In genomic region chrX:103155201-103155600, GRCh38 we compare ENCODE assay signal across 29 cellular contexts. TPM values are rescaled to one million over a fixed set of nuclear protein-coding genes. Genes with fewer than 3 reads are reported as not detected.
DNase-seq lines count a peak whose midpoint lies in the region; ATAC-seq, FAIRE-seq and TF ChIP-seq lines count a peak whose summit lies in the region.
"Had no signal": no experiment of that assay in that cellular context is flagged by ENCODE, and none has a peak within 500 bp of the region (broad histone marks: within the 10 kb centered on the region; RNA-seq: fewer than 3 reads in every experiment).

No MANE protein-coding gene starts in this region.

- no peak overlapping the region for H3K4me3 Mint-ChIP-seq in astrocyte (ENCODE audit: unreplicated experiment)
- H3K4me3 Mint-ChIP-seq in activated T-helper 1 cell treated with anti-CD3 and anti-CD28 coated beads, Interleukin-12 subunit alpha, Interleukin-12 subunit beta, Interleukin-2, Interleukin-4 antibody, amounts not matched to agents 30 ng/mL and 10 ng/mL and 1 ng/mL, durations not matched to agents 14 hours and 24 hours and 36 hours, result no peak overlapping the region
- H3K4me3 Mint-ChIP-seq: activated naive CD8-positive, alpha-beta T cell treated with anti-CD3 and anti-CD28 coated beads for 36 hours; natural killer cell had no signal

- intact Hi-C loops in activated T-helper 1 cell treated with anti-CD3 and anti-CD28 coated beads, Interleukin-12 subunit alpha, Interleukin-12 subunit beta, Interleukin-2, Interleukin-4 antibody, amounts not matched to agents 30 ng/mL and 10 ng/mL and 1 ng/mL, durations not matched to agents 14 hours and 24 hours and 36 hours (cut with micrococcal nuclease), result no loop called here

- H3K27me3 ChIP-seq in astrocyte (ENCODE audit: insufficient read depth, low read length), result no peaks in the 10 kb centered on the region
- H3K27me3 ChIP-seq: esophagus squamous epithelium, SJCRH30 had no signal

- H4K20me1 ChIP-seq in astrocyte (ENCODE audit: insufficient read depth, low read length), result no peaks in the 10 kb centered on the region

- H3K4me2 ChIP-seq in astrocyte (ENCODE audit: low read length), result no peak overlapping the region

- no peaks in the 10 kb centered on the region for H3K79me2 ChIP-seq in astrocyte (ENCODE audit: insufficient read depth, low read length)

- H3K36me3 ChIP-seq in astrocyte (ENCODE audit: insufficient read depth, low read length), result no peaks in the 10 kb centered on the region
- H3K36me3 ChIP-seq: esophagus squamous epithelium, HAP-1, left ventricle myocardium inferior, SJCRH30, WERI-Rb-1 had no signal

- no peaks in the 10 kb centered on the region for H3K9me3 Mint-ChIP-seq in astrocyte (ENCODE audit: unreplicated experiment)
- no peaks in the 10 kb centered on the region for H3K9me3 Mint-ChIP-seq in activated T-helper 1 cell treated with anti-CD3 and anti-CD28 coated beads, Interleukin-12 subunit alpha, Interleukin-12 subunit beta, Interleukin-2, Interleukin-4 antibody, amounts not matched to agents 30 ng/mL and 10 ng/mL and 1 ng/mL, durations not matched to agents 14 hours and 24 hours and 36 hours
- H3K9me3 Mint-ChIP-seq: activated naive CD8-positive, alpha-beta T cell treated with anti-CD3 and anti-CD28 coated beads for 36 hours; activated T-helper 2 cell treated with anti-CD3 and anti-CD28 coated beads, Interferon-gamma antibody, Interleukin-2, Interleukin-4, amounts not matched to agents 10 μg/mL and 5 μg/mL and 100 μg/mL, durations not matched to agents 14 hours and 24 hours and 36 hours; natural killer cell had no signal

- no peak overlapping the region for H2AFZ ChIP-seq in astrocyte (ENCODE audit: low read depth, low read length)

- H3K4me1 ChIP-seq in astrocyte (ENCODE audit: insufficient read depth, low read length), result peaks cover 5% of the 10 kb centered on the region
- H3K4me1 ChIP-seq: HAP-1, left ventricle myocardium inferior had no signal

- H3K27ac Mint-ChIP-seq in astrocyte (ENCODE audit: unreplicated experiment), result no peak overlapping the region
- H3K27ac Mint-ChIP-seq in activated T-helper 1 cell treated with anti-CD3 and anti-CD28 coated beads, Interleukin-12 subunit alpha, Interleukin-12 subunit beta, Interleukin-2, Interleukin-4 antibody, amounts not matched to agents 30 ng/mL and 10 ng/mL and 1 ng/mL, durations not matched to agents 14 hours and 24 hours and 36 hours, result no peak overlapping the region
- H3K27ac Mint-ChIP-seq: activated naive CD8-positive, alpha-beta T cell treated with anti-CD3 and anti-CD28 coated beads for 36 hours; activated T-helper 2 cell treated with anti-CD3 and anti-CD28 coated beads, Interferon-gamma antibody, Interleukin-2, Interleukin-4, amounts not matched to agents 10 μg/mL and 5 μg/mL and 100 μg/mL, durations not matched to agents 14 hours and 24 hours and 36 hours; CD4-positive, CD25-positive, alpha-beta regulatory T cell; natural killer cell had no signal

- ATAC-seq in GM19328 (IDR thresholded peaks at IDR 0.05; ENCODE audit: unreplicated experiment), result no peak
- ATAC-seq: natural killer cell, PC-3, right cardiac atrium had no signal

- no peaks in the 10 kb centered on the region for H3K9me3 ChIP-seq in astrocyte (ENCODE audit: insufficient read depth, low read depth, low read length)
- H3K9me3 ChIP-seq: esophagus squamous epithelium, HAP-1, left ventricle myocardium inferior, SJCRH30 had no signal

- H3K9ac ChIP-seq in astrocyte (ENCODE audit: low read length), result no peak overlapping the region

- H3K4me3 ChIP-seq in astrocyte (ENCODE audit: insufficient read depth, low read depth, low read length), result no peak overlapping the region
- H3K4me3 ChIP-seq in foreskin fibroblast (ENCODE audit: low read depth in 1 of 2, low read length in 2 of 2), result no peak overlapping the region
- H3K4me3 ChIP-seq: esophagus squamous epithelium, HAP-1, left ventricle myocardium inferior, SJCRH30 had no signal

- DNase-seq in EH (ENCODE audit: low read depth) (peak; percentile 32), MV-4-11 (lab: John Stamatoyannopoulos, UW) (peak; percentile 65), astrocyte (ENCODE audit: low read depth) (no peak), foreskin fibroblast (peak; percentile 20 to 58)
- no peak for DNase-seq in stimulated activated CD4-positive, alpha-beta T cell treated with anti-CD3 and anti-CD28 coated beads, Interleukin-15, amount 100 ng/mL, for 24 hours
- no peak for DNase-seq in activated T-helper 1 cell treated with anti-CD3 and anti-CD28 coated beads, Interleukin-12 subunit alpha, Interleukin-12 subunit beta, Interleukin-2, Interleukin-4 antibody, amounts not matched to agents 30 ng/mL and 10 ng/mL and 1 ng/mL, durations not matched to agents 14 hours and 24 hours and 36 hours (ENCODE audit: low spot score)
- DNase-seq: activated CD4-positive, alpha-beta T cell treated with anti-CD3 and anti-CD28 coated beads, Interleukin-2, amount 50 U/mL, for 1 hour; activated naive CD8-positive, alpha-beta T cell treated with anti-CD3 and anti-CD28 coated beads for 36 hours; CD4-positive, CD25-positive, alpha-beta regulatory T cell; DMS 273 treated with DMSO at 0.1 percent for 48 hours; esophagus squamous epithelium; head of caudate nucleus; KG1; left ventricle myocardium inferior; midbrain; natural killer cell; NCI-H1048; NCI-H2029; NCI-H226; NCI-H748 treated with DMSO at 0.1 percent for 48 hours; PC-3; right cardiac atrium; SJCRH30; stimulated activated CD8-positive, alpha-beta memory T cell treated with anti-CD3 and anti-CD28 coated beads, Interleukin-4, amount 100 ng/mL, for 48 hours; WERI-Rb-1 had no signal

- H3K4me1 Mint-ChIP-seq in astrocyte (ENCODE audit: low read depth, unreplicated experiment), result peaks cover 10% of the 10 kb centered on the region
- H3K4me1 Mint-ChIP-seq in activated T-helper 1 cell treated with anti-CD3 and anti-CD28 coated beads, Interleukin-12 subunit alpha, Interleukin-12 subunit beta, Interleukin-2, Interleukin-4 antibody, amounts not matched to agents 30 ng/mL and 10 ng/mL and 1 ng/mL, durations not matched to agents 14 hours and 24 hours and 36 hours (ENCODE audit: low read depth), result no peaks in the 10 kb centered on the region
- H3K4me1 Mint-ChIP-seq: natural killer cell had no signal

- FAIRE-seq in astrocyte (lab: Jason Lieb, UNC), result peak; percentile 98
- FAIRE-seq: G401.6 had no signal

- no peak overlapping the region for H3K27ac ChIP-seq in astrocyte (ENCODE audit: low read depth, low read length)
- H3K27ac ChIP-seq: esophagus squamous epithelium, left ventricle myocardium inferior, SJCRH30, WERI-Rb-1 had no signal

- no peaks in the 10 kb centered on the region for H3K36me3 Mint-ChIP-seq in astrocyte (ENCODE audit: low read depth, unreplicated experiment)
- no peaks in the 10 kb centered on the region for H3K36me3 Mint-ChIP-seq in activated T-helper 1 cell treated with anti-CD3 and anti-CD28 coated beads, Interleukin-12 subunit alpha, Interleukin-12 subunit beta, Interleukin-2, Interleukin-4 antibody, amounts not matched to agents 30 ng/mL and 10 ng/mL and 1 ng/mL, durations not matched to agents 14 hours and 24 hours and 36 hours (ENCODE audit: low read depth)
- H3K36me3 Mint-ChIP-seq: activated naive CD8-positive, alpha-beta T cell treated with anti-CD3 and anti-CD28 coated beads for 36 hours; CD4-positive, CD25-positive, alpha-beta regulatory T cell; natural killer cell had no signal

- H3K27me3 Mint-ChIP-seq in astrocyte (ENCODE audit: low read depth, unreplicated experiment), result no peaks in the 10 kb centered on the region
- H3K27me3 Mint-ChIP-seq in activated T-helper 1 cell treated with anti-CD3 and anti-CD28 coated beads, Interleukin-12 subunit alpha, Interleukin-12 subunit beta, Interleukin-2, Interleukin-4 antibody, amounts not matched to agents 30 ng/mL and 10 ng/mL and 1 ng/mL, durations not matched to agents 14 hours and 24 hours and 36 hours (ENCODE audit: insufficient read depth), result no peaks in the 10 kb centered on the region
- H3K27me3 Mint-ChIP-seq: CD4-positive, CD25-positive, alpha-beta regulatory T cell had no signal

- TF ChIP-seq CTCF in astrocyte (IDR thresholded peaks at IDR 0.05; ENCODE audit: insufficient read depth, low read depth, low read length) (no peak), foreskin fibroblast (IDR thresholded peaks at IDR 0.05; ENCODE audit: low read depth, low read length) (no peak)

RNA-seq across cellular contexts. Expression of gene BEX4, which starts 59.7 kb away (rescaled TPM):
- total RNA-seq in astrocyte, result 42.9 and 43.4 TPM in 2 replicates
- total RNA-seq in activated T-helper 1 cell treated with anti-CD3 and anti-CD28 coated beads, Interleukin-12 subunit alpha, Interleukin-12 subunit beta, Interleukin-2, Interleukin-4 antibody, amounts not matched to agents 30 ng/mL and 10 ng/mL and 1 ng/mL, durations not matched to agents 14 hours and 24 hours and 36 hours, result 5.1 and 5.5 TPM in 2 replicates

Comparison
In these comparisons a context has a peak if more than half of its experiments do, and no peak if none do; other contexts are left out.
1. DNase-seq: peak in EH (single experiment), MV-4-11 (single experiment) and foreskin fibroblast (2 of 2); none in astrocyte (single experiment), stimulated activated CD4-positive, alpha-beta T cell treated with anti-CD3 and anti-CD28 coated beads, Interleukin-15, amount 100 ng/mL, for 24 hours (single experiment) and activated T-helper 1 cell treated with anti-CD3 and anti-CD28 coated beads, Interleukin-12 subunit alpha, Interleukin-12 subunit beta, Interleukin-2, Interleukin-4 antibody, amounts not matched to agents 30 ng/mL and 10 ng/mL and 1 ng/mL, durations not matched to agents 14 hours and 24 hours and 36 hours (single experiment).